In genomic region chr19:36169084-36169760, GRCh38 we compare ENCODE assay signal across 12 cellular contexts. TPM values are rescaled to one million over a fixed set of nuclear protein-coding genes. Genes with fewer than 3 reads are reported as not detected.
DNase-seq lines count a peak whose midpoint lies in the region; ATAC-seq and TF ChIP-seq lines count a peak whose summit lies in the region.
"Had no signal": no experiment of that assay in that cellular context is flagged by ENCODE, and none has a peak within 500 bp of the region (broad histone marks: within the 10 kb centered on the region; RNA-seq: fewer than 3 reads in every experiment).

No MANE protein-coding gene starts in this region.

- no TSS peak for BruUV-seq in A673 (replicated peaks; lab: Mats Ljungman, UMichigan)

- peak; percentile 91 for DNase-seq in A673 (ENCODE audit: low spot score)
- DNase-seq in NCI-H1417 treated with DMSO at 0.1 percent for 48 hours (lab: John Stamatoyannopoulos, UW) = peak; percentile 4
- no peak for DNase-seq in activated T-helper 2 cell treated with anti-CD3 and anti-CD28 coated beads, Interferon-gamma antibody, Interleukin-2, Interleukin-4, amounts not matched to agents 10 μg/mL and 5 μg/mL and 100 μg/mL, durations not matched to agents 14 hours and 24 hours and 36 hours (ENCODE audit: low spot score)
- DNase-seq in lung microvascular endothelial cell (ENCODE audit: low read depth in 2 of 2) = peak; percentile 60 to 63
- no peak for DNase-seq in vagina (ENCODE audit: extremely low spot score in 2 of 2)
- no peak for DNase-seq in hippocampal formation (lab: John Stamatoyannopoulos, UW)
- no peak for DNase-seq in suprapubic skin (ENCODE audit: low spot score in 2 of 2)
- DNase-seq: activated gamma-delta T cell, HFFc6, KBM-7, T-helper 1 cell had no signal

- peak overlapping the region; percentile 6 for H3K27ac Mint-ChIP-seq in activated T-helper 2 cell treated with anti-CD3 and anti-CD28 coated beads, Interferon-gamma antibody, Interleukin-2, Interleukin-4, amounts not matched to agents 10 μg/mL and 5 μg/mL and 100 μg/mL, durations not matched to agents 14 hours and 24 hours and 36 hours
- H3K27ac Mint-ChIP-seq: HFFc6 had no signal

- H3K27me3 ChIP-seq in A673 (replicated peaks; ENCODE audit: insufficient read depth, low read depth, low read length, poor library complexity) (no peaks in the 10 kb centered on the region), vagina (no peaks in the 10 kb centered on the region), suprapubic skin (no peaks in the 10 kb centered on the region)

- TF ChIP-seq CTCF in A673 (conservative IDR thresholded peaks at IDR 0.05; ENCODE audit: low read depth, low read length) (no peak), vagina (IDR thresholded peaks at IDR 0.05) (no peak), suprapubic skin (IDR thresholded peaks at IDR 0.05) (no peak)

- peaks cover 4% of the 10 kb centered on the region for H3K4me1 Mint-ChIP-seq in activated T-helper 2 cell treated with anti-CD3 and anti-CD28 coated beads, Interferon-gamma antibody, Interleukin-2, Interleukin-4, amounts not matched to agents 10 μg/mL and 5 μg/mL and 100 μg/mL, durations not matched to agents 14 hours and 24 hours and 36 hours (ENCODE audit: low read depth)

- TF ChIP-seq POLR2A in vagina (IDR thresholded peaks at IDR 0.05) = no peak
- TF ChIP-seq POLR2A in suprapubic skin (IDR thresholded peaks at IDR 0.05) = no peak

- no peak for TF ChIP-seq EP300 in suprapubic skin (IDR thresholded peaks at IDR 0.05)

- no peak overlapping the region for H3K4me3 ChIP-seq in A673 (ENCODE audit: low read depth, low read length, poor library complexity, severe bottlenecking)
- H3K4me3 ChIP-seq in vagina = no peak overlapping the region
- no peak overlapping the region for H3K4me3 ChIP-seq in suprapubic skin

- H3K9me3 Mint-ChIP-seq in activated T-helper 2 cell treated with anti-CD3 and anti-CD28 coated beads, Interferon-gamma antibody, Interleukin-2, Interleukin-4, amounts not matched to agents 10 μg/mL and 5 μg/mL and 100 μg/mL, durations not matched to agents 14 hours and 24 hours and 36 hours = no peaks in the 10 kb centered on the region
- H3K9me3 Mint-ChIP-seq: HFFc6 had no signal

- no peak for ATAC-seq in HG03039 (IDR thresholded peaks at IDR 0.05; ENCODE audit: unreplicated experiment)

- peak overlapping the region; percentile 68 for H3K27ac ChIP-seq in A673 (ENCODE audit: low read depth, low read length, poor library complexity, severe bottlenecking)
- H3K27ac ChIP-seq in vagina = no peak overlapping the region
- H3K27ac ChIP-seq in suprapubic skin = no peak overlapping the region

- H3K27me3 Mint-ChIP-seq in activated T-helper 2 cell treated with anti-CD3 and anti-CD28 coated beads, Interferon-gamma antibody, Interleukin-2, Interleukin-4, amounts not matched to agents 10 μg/mL and 5 μg/mL and 100 μg/mL, durations not matched to agents 14 hours and 24 hours and 36 hours (ENCODE audit: low read depth) = no peaks in the 10 kb centered on the region

- no peaks in the 10 kb centered on the region for H3K36me3 Mint-ChIP-seq in activated T-helper 2 cell treated with anti-CD3 and anti-CD28 coated beads, Interferon-gamma antibody, Interleukin-2, Interleukin-4, amounts not matched to agents 10 μg/mL and 5 μg/mL and 100 μg/mL, durations not matched to agents 14 hours and 24 hours and 36 hours (ENCODE audit: low read depth)

- H3K9me3 ChIP-seq in A673 (ENCODE audit: low read depth, low read length, poor library complexity, severe bottlenecking) = no peaks in the 10 kb centered on the region
- H3K9me3 ChIP-seq in vagina = no peaks in the 10 kb centered on the region
- H3K9me3 ChIP-seq in suprapubic skin = no peaks in the 10 kb centered on the region

- intact Hi-C loops in A673 (cut with micrococcal nuclease; ENCODE audit: unreplicated experiment) = no loop called here
- intact Hi-C loops in activated T-helper 2 cell treated with anti-CD3 and anti-CD28 coated beads, Interferon-gamma antibody, Interleukin-2, Interleukin-4, amounts not matched to agents 10 μg/mL and 5 μg/mL and 100 μg/mL, durations not matched to agents 14 hours and 24 hours and 36 hours (cut with micrococcal nuclease) = no loop called here
- intact Hi-C loops in vagina (cut with DNase I) = loop anchor here (5.0 kb wide), 1 partner anchor 42 kb away; no protein-coding TSS in a partner anchor

- H3K36me3 ChIP-seq in A673 (ENCODE audit: insufficient read depth, low read length, poor library complexity, severe bottlenecking) (no peaks in the 10 kb centered on the region), vagina (no peaks in the 10 kb centered on the region), suprapubic skin (no peaks in the 10 kb centered on the region)

- CTCF ChIA-PET in A673 (lab: Charles Lee) = interaction anchor here (0.5 to 1.4 kb wide), 4 partner anchors 41 to 287 kb away, joined by 3 to 21 read pairs (median 4); no protein-coding TSS in a partner anchor

- POLR2A ChIA-PET in A673 (lab: Charles Lee; ENCODE audit: low non-redundant PET) = no interaction called here

- no peak overlapping the region for H3K4me3 Mint-ChIP-seq in activated T-helper 2 cell treated with anti-CD3 and anti-CD28 coated beads, Interferon-gamma antibody, Interleukin-2, Interleukin-4, amounts not matched to agents 10 μg/mL and 5 μg/mL and 100 μg/mL, durations not matched to agents 14 hours and 24 hours and 36 hours (ENCODE audit: low read depth)
- H3K4me3 Mint-ChIP-seq: HFFc6 had no signal

- 49% methylated on average over 9 of the region's 9 CpGs for WGBS in suprapubic skin

- H3K4me1 ChIP-seq in A673 (ENCODE audit: insufficient read depth, low read length, poor library complexity, severe bottlenecking) (peaks cover 13% of the 10 kb centered on the region), vagina (peaks cover 4% of the 10 kb centered on the region), suprapubic skin (peaks cover 9% of the 10 kb centered on the region)

RNA-seq across cellular contexts. Expression of gene COX7A1, which starts 17.0 kb away (rescaled TPM):
- total RNA-seq in A673 (2021) = not detected in 2 replicates
- not detected in 2 replicates for total RNA-seq in activated T-helper 2 cell treated with anti-CD3 and anti-CD28 coated beads, Interferon-gamma antibody, Interleukin-2, Interleukin-4, amounts not matched to agents 10 μg/mL and 5 μg/mL and 100 μg/mL, durations not matched to agents 14 hours and 24 hours and 36 hours
- 88.5 and 153 TPM in 2 replicates for total RNA-seq in lung microvascular endothelial cell
- 33.1 TPM for total RNA-seq in vagina
- 10 to 100 TPM in 2 of 4 donors, 1 to 10 TPM in 2; 5.6 to 17.1 (median 11.4) TPM for total RNA-seq in suprapubic skin

RNA-seq across cellular contexts. Expression of gene CAPNS1, which starts 29.4 kb away (rescaled TPM):
- total RNA-seq in A673 (2021) (577 and 579 TPM in 2 replicates), lung microvascular endothelial cell (361 and 396 TPM in 2 replicates), vagina (181 TPM), suprapubic skin (10 to 100 TPM; 60.2 to 95.5 (median 79.2) TPM)
- 424 and 431 TPM in 2 replicates for total RNA-seq in activated T-helper 2 cell treated with anti-CD3 and anti-CD28 coated beads, Interferon-gamma antibody, Interleukin-2, Interleukin-4, amounts not matched to agents 10 μg/mL and 5 μg/mL and 100 μg/mL, durations not matched to agents 14 hours and 24 hours and 36 hours

RNA-seq across cellular contexts. Expression of gene ZNF565, which starts 45.2 kb away (rescaled TPM):
- 7.2 and 7.5 TPM in 2 replicates for total RNA-seq in A673 (2021)
- total RNA-seq in activated T-helper 2 cell treated with anti-CD3 and anti-CD28 coated beads, Interferon-gamma antibody, Interleukin-2, Interleukin-4, amounts not matched to agents 10 μg/mL and 5 μg/mL and 100 μg/mL, durations not matched to agents 14 hours and 24 hours and 36 hours = 1.5 and 2.4 TPM in 2 replicates
- 2.0 and 3.8 TPM in 2 replicates for total RNA-seq in lung microvascular endothelial cell
- 3.9 TPM for total RNA-seq in vagina
- 1 to 10 TPM; 3.6 to 9.8 (median 6.2) TPM for total RNA-seq in suprapubic skin

RNA-seq across cellular contexts. Expression of gene ZNF146, which starts 45.7 kb away (rescaled TPM):
- total RNA-seq in A673 (2021) (124 and 130 TPM in 2 replicates), lung microvascular endothelial cell (50.1 and 65.7 TPM in 2 replicates), vagina (42.2 TPM), suprapubic skin (10 to 100 TPM; 60.2 to 70.4 (median 64.3) TPM)
- total RNA-seq in activated T-helper 2 cell treated with anti-CD3 and anti-CD28 coated beads, Interferon-gamma antibody, Interleukin-2, Interleukin-4, amounts not matched to agents 10 μg/mL and 5 μg/mL and 100 μg/mL, durations not matched to agents 14 hours and 24 hours and 36 hours = 82.3 and 86.4 TPM in 2 replicates

RNA-seq across cellular contexts. Expression of gene TBCB, which starts 54.0 kb away (rescaled TPM):
- total RNA-seq in A673 (2021) = 156 and 158 TPM in 2 replicates
- 143 and 147 TPM in 2 replicates for total RNA-seq in activated T-helper 2 cell treated with anti-CD3 and anti-CD28 coated beads, Interferon-gamma antibody, Interleukin-2, Interleukin-4, amounts not matched to agents 10 μg/mL and 5 μg/mL and 100 μg/mL, durations not matched to agents 14 hours and 24 hours and 36 hours
- 140 and 181 TPM in 2 replicates for total RNA-seq in lung microvascular endothelial cell
- total RNA-seq in vagina = 105 TPM
- total RNA-seq in suprapubic skin = 100 to 1,000 TPM in 1 of 4 donors, 10 to 100 TPM in 3; 63.2 to 117 (median 90.5) TPM

Comparison
In these comparisons a context has a peak if more than half of its experiments do, and no peak if none do; other contexts are left out.
1. DNase-seq: peak in A673 (single experiment), NCI-H1417 treated with DMSO at 0.1 percent for 48 hours (single experiment) and lung microvascular endothelial cell (2 of 2); none in activated T-helper 2 cell treated with anti-CD3 and anti-CD28 coated beads, Interferon-gamma antibody, Interleukin-2, Interleukin-4, amounts not matched to agents 10 μg/mL and 5 μg/mL and 100 μg/mL, durations not matched to agents 14 hours and 24 hours and 36 hours (single experiment), vagina (0 of 2), hippocampal formation (0 of 2) and suprapubic skin (0 of 2).